In genomic region chr2:127778850-127779249, GRCh38 we compare ENCODE assay signal across 24 cellular contexts. TPM values are rescaled to one million over a fixed set of nuclear protein-coding genes. Genes with fewer than 3 reads are reported as not detected.
DNase-seq lines count a peak whose midpoint lies in the region; ATAC-seq and TF ChIP-seq lines count a peak whose summit lies in the region.
"Had no signal": no experiment of that assay in that cellular context is flagged by ENCODE, and none has a peak within 500 bp of the region (broad histone marks: within the 10 kb centered on the region; RNA-seq: fewer than 3 reads in every experiment).

No MANE protein-coding gene starts in this region.

- no peaks in the 10 kb centered on the region for H3K27me3 ChIP-seq in CD8-positive, alpha-beta T cell (ENCODE audit: insufficient read depth, low read length)
- H3K27me3 ChIP-seq: Peyer's patch had no signal

- no peaks in the 10 kb centered on the region for H3K27me3 Mint-ChIP-seq in activated T-cell treated with anti-CD3 and anti-CD28 coated beads, Interleukin-2, amount 50 U/mL, for 24 hours
- no peaks in the 10 kb centered on the region for H3K27me3 Mint-ChIP-seq in activated T-cell treated with anti-CD3 and anti-CD28 coated beads, Interleukin-2, amount 50 U/mL, for 4 hours (ENCODE audit: low read depth)
- H3K27me3 Mint-ChIP-seq in CD8-positive, alpha-beta T cell (ENCODE audit: low read depth), result no peaks in the 10 kb centered on the region
- no peaks in the 10 kb centered on the region for H3K27me3 Mint-ChIP-seq in central memory CD8-positive, alpha-beta T cell
- no peaks in the 10 kb centered on the region for H3K27me3 Mint-ChIP-seq in nephron progenitor cell (ENCODE audit: low read depth, poor library complexity)
- H3K27me3 Mint-ChIP-seq in naive thymus-derived CD8-positive, alpha-beta T cell, result no peaks in the 10 kb centered on the region

- no peak for TF ChIP-seq CTCF in CD8-positive, alpha-beta T cell (IDR thresholded peaks at IDR 0.05)
- TF ChIP-seq CTCF in nephron progenitor cell (IDR thresholded peaks at IDR 0.05), result no peak

- H3K36me3 ChIP-seq in CD8-positive, alpha-beta T cell (ENCODE audit: insufficient read depth, low read length), result no peaks in the 10 kb centered on the region
- H3K36me3 ChIP-seq: Peyer's patch had no signal

- peak overlapping the region; percentile 75 for H3K27ac Mint-ChIP-seq in activated T-cell treated with anti-CD3 and anti-CD28 coated beads, Interleukin-2, amount 50 U/mL, for 24 hours
- H3K27ac Mint-ChIP-seq in CD8-positive, alpha-beta T cell, result peak overlapping the region; percentile 62
- peak overlapping the region; percentile 75 for H3K27ac Mint-ChIP-seq in central memory CD8-positive, alpha-beta T cell (ENCODE audit: low read depth)
- peak overlapping the region; percentile 79 for H3K27ac Mint-ChIP-seq in nephron progenitor cell
- H3K27ac Mint-ChIP-seq in naive thymus-derived CD8-positive, alpha-beta T cell, result peak overlapping the region in 5 of 10 donors; percentile 22 to 57 (median 47)
- H3K27ac Mint-ChIP-seq: HFFc6 had no signal

- no peak overlapping the region for H3K4me3 ChIP-seq in CD8-positive, alpha-beta T cell (ENCODE audit: low read depth, low read length)
- H3K4me3 ChIP-seq: GM12878, Peyer's patch had no signal

- intact Hi-C loops in CD8-positive, alpha-beta T cell (cut with DNase I, micrococcal nuclease), result no loop called here

- no peak overlapping the region for H3K4me3 Mint-ChIP-seq in activated T-cell treated with anti-CD3 and anti-CD28 coated beads, Interleukin-2, amount 50 U/mL, for 24 hours
- no peak overlapping the region for H3K4me3 Mint-ChIP-seq in activated T-cell treated with anti-CD3 and anti-CD28 coated beads, Interleukin-2, amount 50 U/mL, for 4 hours
- no peak overlapping the region for H3K4me3 Mint-ChIP-seq in CD8-positive, alpha-beta T cell
- peak overlapping the region; percentile 38 for H3K4me3 Mint-ChIP-seq in central memory CD8-positive, alpha-beta T cell
- no peak overlapping the region for H3K4me3 Mint-ChIP-seq in nephron progenitor cell
- H3K4me3 Mint-ChIP-seq in naive thymus-derived CD8-positive, alpha-beta T cell, result peak overlapping the region in 3 of 10 donors; percentile 3 to 42 (median 18)
- H3K4me3 Mint-ChIP-seq: H9, HFFc6 had no signal

- POLR2A ChIA-PET in CD8-positive, alpha-beta T cell (lab: Charles Lee), result no interaction called here
- POLR2A ChIA-PET in naive thymus-derived CD8-positive, alpha-beta T cell (lab: Charles Lee), result no interaction called here

- H3K4me1 ChIP-seq in CD8-positive, alpha-beta T cell (ENCODE audit: insufficient read depth, low read length), result peaks cover 18% of the 10 kb centered on the region
- H3K4me1 ChIP-seq: Peyer's patch had no signal

- no peak for ATAC-seq in activated T-cell treated with anti-CD3 and anti-CD28 coated beads, Interleukin-2, amount 50 U/mL, for 4 hours
- ATAC-seq in CD8-positive, alpha-beta T cell, result no peak
- no peak for ATAC-seq in central memory CD8-positive, alpha-beta T cell (replicated peaks; ENCODE audit: extremely low read depth, poor library complexity, severe bottlenecking)
- ATAC-seq in naive thymus-derived CD8-positive, alpha-beta T cell, result no peak
- ATAC-seq: GM12878, SK-N-SH treated with all-trans-retinoic acid at 6 μM for 48 hours had no signal

- peaks cover 2% of the 10 kb centered on the region for H3K9me3 Mint-ChIP-seq in activated T-cell treated with anti-CD3 and anti-CD28 coated beads, Interleukin-2, amount 50 U/mL, for 24 hours
- H3K9me3 Mint-ChIP-seq in activated T-cell treated with anti-CD3 and anti-CD28 coated beads, Interleukin-2, amount 50 U/mL, for 4 hours, result no peaks in the 10 kb centered on the region
- no peaks in the 10 kb centered on the region for H3K9me3 Mint-ChIP-seq in CD8-positive, alpha-beta T cell
- no peaks in the 10 kb centered on the region for H3K9me3 Mint-ChIP-seq in central memory CD8-positive, alpha-beta T cell
- peaks cover 25% of the 10 kb centered on the region for H3K9me3 Mint-ChIP-seq in nephron progenitor cell
- H3K9me3 Mint-ChIP-seq in naive thymus-derived CD8-positive, alpha-beta T cell, result peaks cover 0 to 2% (median 0%) of the 10 kb centered on the region in 9 donors
- H3K9me3 Mint-ChIP-seq: HFFc6 had no signal

- H3K27ac ChIP-seq in CD8-positive, alpha-beta T cell (ENCODE audit: low read depth, low read length), result no peak overlapping the region
- H3K27ac ChIP-seq: Peyer's patch had no signal

- no peaks in the 10 kb centered on the region for H3K9me3 ChIP-seq in CD8-positive, alpha-beta T cell (ENCODE audit: low read length)
- H3K9me3 ChIP-seq: Peyer's patch had no signal

- no peak for DNase-seq in activated T-cell treated with anti-CD3 and anti-CD28 coated beads, Interleukin-2, amount 50 U/mL, for 24 hours
- no peak for DNase-seq in activated T-cell treated with anti-CD3 and anti-CD28 coated beads, Interleukin-2, amount 50 U/mL, for 4 hours
- DNase-seq in CD8-positive, alpha-beta T cell, result no peak
- no peak for DNase-seq in central memory CD8-positive, alpha-beta T cell (ENCODE audit: low spot score in 2 of 2)
- DNase-seq in nephron progenitor cell, result no peak
- no peak for DNase-seq in cerebellar cortex (ENCODE audit: low spot score)
- no peak for DNase-seq in activated gamma-delta T cell treated with Interleukin-2 at 50 U/mL for 16 hours
- no peak for DNase-seq in naive thymus-derived CD8-positive, alpha-beta T cell
- DNase-seq: 8988T, AML-193, C1 segment of cervical spinal cord, Caco-2, DMS 273 treated with DMSO at 0.1 percent for 48 hours, DND-41, H9, HFFc6, KG1, NCI-H1092 treated with DMSO at 0.1 percent for 48 hours, NCI-H146, NCI-H2029 treated with DMSO at 0.1 percent for 48 hours, NCI-H345, Peyer's patch had no signal

- peaks cover 53% of the 10 kb centered on the region for H3K36me3 Mint-ChIP-seq in activated T-cell treated with anti-CD3 and anti-CD28 coated beads, Interleukin-2, amount 50 U/mL, for 24 hours (ENCODE audit: low read depth)
- peaks cover 2% of the 10 kb centered on the region for H3K36me3 Mint-ChIP-seq in activated T-cell treated with anti-CD3 and anti-CD28 coated beads, Interleukin-2, amount 50 U/mL, for 4 hours (ENCODE audit: insufficient read depth)
- H3K36me3 Mint-ChIP-seq in CD8-positive, alpha-beta T cell, result peaks cover 18% of the 10 kb centered on the region
- H3K36me3 Mint-ChIP-seq in central memory CD8-positive, alpha-beta T cell (ENCODE audit: insufficient read depth), result peaks cover 9% of the 10 kb centered on the region
- H3K36me3 Mint-ChIP-seq in nephron progenitor cell (ENCODE audit: low read depth), result peaks cover 56% of the 10 kb centered on the region
- H3K36me3 Mint-ChIP-seq in naive thymus-derived CD8-positive, alpha-beta T cell, result peaks cover 0 to 26% (median 13%) of the 10 kb centered on the region in 3 donors

- H3K4me1 Mint-ChIP-seq in activated T-cell treated with anti-CD3 and anti-CD28 coated beads, Interleukin-2, amount 50 U/mL, for 24 hours (ENCODE audit: low read depth), result peaks cover 60% of the 10 kb centered on the region
- peaks cover 49% of the 10 kb centered on the region for H3K4me1 Mint-ChIP-seq in activated T-cell treated with anti-CD3 and anti-CD28 coated beads, Interleukin-2, amount 50 U/mL, for 4 hours (ENCODE audit: low read depth)
- peaks cover 59% of the 10 kb centered on the region for H3K4me1 Mint-ChIP-seq in CD8-positive, alpha-beta T cell (ENCODE audit: low read depth)
- H3K4me1 Mint-ChIP-seq in central memory CD8-positive, alpha-beta T cell, result peaks cover 46% of the 10 kb centered on the region
- H3K4me1 Mint-ChIP-seq in nephron progenitor cell, result peaks cover 25% of the 10 kb centered on the region
- H3K4me1 Mint-ChIP-seq in naive thymus-derived CD8-positive, alpha-beta T cell, result peaks cover 22 to 69% (median 47%) of the 10 kb centered on the region in 4 donors

- CTCF ChIA-PET in CD8-positive, alpha-beta T cell (lab: Charles Lee), result no interaction called here

RNA-seq across cellular contexts. Expression of gene WDR33, which starts 32.1 kb away (rescaled TPM):
- total RNA-seq in activated T-cell treated with anti-CD3 and anti-CD28 coated beads, Interleukin-2, amount 50 U/mL, for 4 hours, result 10 to 100 TPM; 71.8 to 79.9 (median 72.8) TPM
- 10 to 100 TPM; 60.3 to 61.0 TPM for total RNA-seq in CD8-positive, alpha-beta T cell
- 10 to 100 TPM; 90.2 to 92.5 TPM for total RNA-seq in naive thymus-derived CD8-positive, alpha-beta T cell
- 10 to 100 TPM; 26.4 to 48.1 (median 31.3) TPM for polyA plus RNA-seq in naive thymus-derived CD8-positive, alpha-beta T cell
